1 cellular context compared by ENCODE assay signal in genomic region chr16:89507834-89508590, GRCh38.
A peak's percentile ranks its signal among the peaks of the same experiment; 100 is the strongest.
TF ChIP-seq lines count a peak whose summit lies in the region.

TSS of gene SPG7 (plus strand) at chr16:89508403. CDS start at chr16:89508418, 15 bp downstream.

TF ChIP-seq in HepG2, 621 proteins besides CTCF, POLR2A, EP300 and RAD21 (continued from another document and continues in another):
- TF ChIP-seq, protein P1, sequence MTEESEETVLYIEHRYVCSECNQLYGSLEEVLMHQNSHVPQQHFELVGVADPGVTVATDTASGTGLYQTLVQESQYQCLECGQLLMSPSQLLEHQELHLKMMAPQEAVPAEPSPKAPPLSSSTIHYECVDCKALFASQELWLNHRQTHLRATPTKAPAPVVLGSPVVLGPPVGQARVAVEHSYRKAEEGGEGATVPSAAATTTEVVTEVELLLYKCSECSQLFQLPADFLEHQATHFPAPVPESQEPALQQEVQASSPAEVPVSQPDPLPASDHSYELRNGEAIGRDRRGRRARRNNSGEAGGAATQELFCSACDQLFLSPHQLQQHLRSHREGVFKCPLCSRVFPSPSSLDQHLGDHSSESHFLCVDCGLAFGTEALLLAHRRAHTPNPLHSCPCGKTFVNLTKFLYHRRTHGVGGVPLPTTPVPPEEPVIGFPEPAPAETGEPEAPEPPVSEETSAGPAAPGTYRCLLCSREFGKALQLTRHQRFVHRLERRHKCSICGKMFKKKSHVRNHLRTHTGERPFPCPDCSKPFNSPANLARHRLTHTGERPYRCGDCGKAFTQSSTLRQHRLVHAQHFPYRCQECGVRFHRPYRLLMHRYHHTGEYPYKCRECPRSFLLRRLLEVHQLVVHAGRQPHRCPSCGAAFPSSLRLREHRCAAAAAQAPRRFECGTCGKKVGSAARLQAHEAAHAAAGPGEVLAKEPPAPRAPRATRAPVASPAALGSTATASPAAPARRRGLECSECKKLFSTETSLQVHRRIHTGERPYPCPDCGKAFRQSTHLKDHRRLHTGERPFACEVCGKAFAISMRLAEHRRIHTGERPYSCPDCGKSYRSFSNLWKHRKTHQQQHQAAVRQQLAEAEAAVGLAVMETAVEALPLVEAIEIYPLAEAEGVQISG (CRISPR knock-in tag; IDR thresholded peaks at IDR 0.05) = peak; percentile 80
- TF ChIP-seq SRY (CRISPR knock-in tag; IDR thresholded peaks at IDR 0.05) = peak; percentile 79
- peak; percentile 10 for TF ChIP-seq ZFP41 (CRISPR knock-in tag; IDR thresholded peaks at IDR 0.05; ENCODE audit: borderline replicate concordance)
- no peak; the same call in none of the 2 replicates for TF ChIP-seq SNAPC2 (CRISPR knock-in tag; IDR thresholded peaks at IDR 0.05)
- no peak; the same call in 1 of the 2 replicates for TF ChIP-seq REL (CRISPR knock-in tag; conservative IDR thresholded peaks at IDR 0.05)
- TF ChIP-seq, protein P2, sequence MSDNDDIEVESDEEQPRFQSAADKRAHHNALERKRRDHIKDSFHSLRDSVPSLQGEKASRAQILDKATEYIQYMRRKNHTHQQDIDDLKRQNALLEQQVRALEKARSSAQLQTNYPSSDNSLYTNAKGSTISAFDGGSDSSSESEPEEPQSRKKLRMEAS (IDR thresholded peaks at IDR 0.05) = peak; percentile 98
- peak; percentile 91 for TF ChIP-seq HOXA9 (CRISPR knock-in tag; IDR thresholded peaks at IDR 0.05; ENCODE audit: borderline replicate concordance)
- peak; percentile 53 for TF ChIP-seq ZNF280D (CRISPR knock-in tag; IDR thresholded peaks at IDR 0.05)
- TF ChIP-seq ZNF460 (CRISPR knock-in tag; IDR thresholded peaks at IDR 0.05; ENCODE audit: borderline replicate concordance) = no peak
- no peak for TF ChIP-seq ONECUT2 (CRISPR knock-in tag; IDR thresholded peaks at IDR 0.05)
- TF ChIP-seq, protein P3, sequence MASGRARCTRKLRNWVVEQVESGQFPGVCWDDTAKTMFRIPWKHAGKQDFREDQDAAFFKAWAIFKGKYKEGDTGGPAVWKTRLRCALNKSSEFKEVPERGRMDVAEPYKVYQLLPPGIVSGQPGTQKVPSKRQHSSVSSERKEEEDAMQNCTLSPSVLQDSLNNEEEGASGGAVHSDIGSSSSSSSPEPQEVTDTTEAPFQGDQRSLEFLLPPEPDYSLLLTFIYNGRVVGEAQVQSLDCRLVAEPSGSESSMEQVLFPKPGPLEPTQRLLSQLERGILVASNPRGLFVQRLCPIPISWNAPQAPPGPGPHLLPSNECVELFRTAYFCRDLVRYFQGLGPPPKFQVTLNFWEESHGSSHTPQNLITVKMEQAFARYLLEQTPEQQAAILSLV (CRISPR knock-in tag; IDR thresholded peaks at IDR 0.05; ENCODE audit: borderline replicate concordance) = peak; percentile 92
- TF ChIP-seq KDM4B (CRISPR knock-in tag; IDR thresholded peaks at IDR 0.05) = no peak
- TF ChIP-seq MAF1 (CRISPR knock-in tag; IDR thresholded peaks at IDR 0.05; ENCODE audit: borderline replicate concordance) = peak; percentile 79
- peak; percentile 77; the same call in 1 of the 2 replicates for TF ChIP-seq ZNF724P (CRISPR knock-in tag; IDR thresholded peaks at IDR 0.05; ENCODE audit: borderline replicate concordance)
- TF ChIP-seq, protein P4, sequence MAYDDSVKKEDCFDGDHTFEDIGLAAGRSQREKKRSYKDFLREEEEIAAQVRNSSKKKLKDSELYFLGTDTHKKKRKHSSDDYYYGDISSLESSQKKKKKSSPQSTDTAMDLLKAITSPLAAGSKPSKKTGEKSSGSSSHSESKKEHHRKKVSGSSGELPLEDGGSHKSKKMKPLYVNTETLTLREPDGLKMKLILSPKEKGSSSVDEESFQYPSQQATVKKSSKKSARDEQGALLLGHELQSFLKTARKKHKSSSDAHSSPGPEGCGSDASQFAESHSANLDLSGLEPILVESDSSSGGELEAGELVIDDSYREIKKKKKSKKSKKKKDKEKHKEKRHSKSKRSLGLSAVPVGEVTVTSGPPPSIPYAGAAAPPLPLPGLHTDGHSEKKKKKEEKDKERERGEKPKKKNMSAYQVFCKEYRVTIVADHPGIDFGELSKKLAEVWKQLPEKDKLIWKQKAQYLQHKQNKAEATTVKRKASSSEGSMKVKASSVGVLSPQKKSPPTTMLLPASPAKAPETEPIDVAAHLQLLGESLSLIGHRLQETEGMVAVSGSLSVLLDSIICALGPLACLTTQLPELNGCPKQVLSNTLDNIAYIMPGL (CRISPR knock-in tag; IDR thresholded peaks at IDR 0.05; ENCODE audit: borderline replicate concordance in 1 of 2, low read depth in 1 of 2) = peak; percentile 64 to 80; a peak in 2 of 4 replicates
- no peak for TF ChIP-seq FOXJ3 (CRISPR knock-in tag; IDR thresholded peaks at IDR 0.05; ENCODE audit: borderline replicate concordance)
- peak; percentile 7; the same call in 1 of the 2 replicates for TF ChIP-seq ZNF569 (CRISPR knock-in tag; IDR thresholded peaks at IDR 0.05; ENCODE audit: borderline replicate concordance)
- peak; percentile 89 for TF ChIP-seq PBX3 (CRISPR knock-in tag; IDR thresholded peaks at IDR 0.05; ENCODE audit: borderline replicate concordance)
- TF ChIP-seq ZNF337 (CRISPR knock-in tag; IDR thresholded peaks at IDR 0.05; ENCODE audit: borderline replicate concordance, low read depth) = peak; percentile 87; the same call in 1 of the 2 replicates
- no peak for TF ChIP-seq HNF4A (CRISPR knock-in tag; IDR thresholded peaks at IDR 0.05)
- TF ChIP-seq, protein P5, sequence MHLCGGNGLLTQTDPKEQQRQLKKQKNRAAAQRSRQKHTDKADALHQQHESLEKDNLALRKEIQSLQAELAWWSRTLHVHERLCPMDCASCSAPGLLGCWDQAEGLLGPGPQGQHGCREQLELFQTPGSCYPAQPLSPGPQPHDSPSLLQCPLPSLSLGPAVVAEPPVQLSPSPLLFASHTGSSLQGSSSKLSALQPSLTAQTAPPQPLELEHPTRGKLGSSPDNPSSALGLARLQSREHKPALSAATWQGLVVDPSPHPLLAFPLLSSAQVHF (CRISPR knock-in tag; IDR thresholded peaks at IDR 0.05) = no peak
- TF ChIP-seq ZNF383 (CRISPR knock-in tag; IDR thresholded peaks at IDR 0.05; ENCODE audit: borderline replicate concordance) = no peak
- peak; percentile 88; the same call in 1 of the 2 replicates for TF ChIP-seq NFATC3 (CRISPR knock-in tag; IDR thresholded peaks at IDR 0.05)
- peak; percentile 48; the same call in 1 of the 2 replicates for TF ChIP-seq EED (CRISPR knock-in tag; IDR thresholded peaks at IDR 0.05)
- peak; percentile 25; the same call in 1 of the 2 replicates for TF ChIP-seq HDAC1 (CRISPR knock-in tag; IDR thresholded peaks at IDR 0.05)
- TF ChIP-seq, protein P6, sequence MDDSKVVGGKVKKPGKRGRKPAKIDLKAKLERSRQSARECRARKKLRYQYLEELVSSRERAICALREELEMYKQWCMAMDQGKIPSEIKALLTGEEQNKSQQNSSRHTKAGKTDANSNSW (CRISPR knock-in tag; IDR thresholded peaks at IDR 0.05; ENCODE audit: borderline replicate concordance) = peak; percentile 74; the same call in 1 of the 2 replicates
- no peak for TF ChIP-seq ZNF660 (CRISPR knock-in tag; IDR thresholded peaks at IDR 0.05; ENCODE audit: borderline replicate concordance, low read depth)
- TF ChIP-seq SMAD1 (CRISPR knock-in tag; IDR thresholded peaks at IDR 0.05; ENCODE audit: borderline replicate concordance, low read depth) = no peak
- peak; percentile 21; the same call in 1 of the 2 replicates for TF ChIP-seq ZNF614 (CRISPR knock-in tag; IDR thresholded peaks at IDR 0.05; ENCODE audit: borderline replicate concordance)
- TF ChIP-seq PRMT3 (CRISPR knock-in tag; IDR thresholded peaks at IDR 0.05; ENCODE audit: borderline replicate concordance, low read depth) = no peak
- peak; percentile 84 for TF ChIP-seq SATB2 (CRISPR knock-in tag; IDR thresholded peaks at IDR 0.05)
- TF ChIP-seq ESRRA (CRISPR knock-in tag; IDR thresholded peaks at IDR 0.05; ENCODE audit: low read depth) = peak; percentile 73
- TF ChIP-seq ZNF678 (CRISPR knock-in tag; IDR thresholded peaks at IDR 0.05) = peak; percentile 32
- TF ChIP-seq ZNF468 (CRISPR knock-in tag; IDR thresholded peaks at IDR 0.05) = peak; percentile 71; the same call in 1 of the 2 replicates
- TF ChIP-seq CAMTA2 (CRISPR knock-in tag; IDR thresholded peaks at IDR 0.05; ENCODE audit: borderline replicate concordance) = peak; percentile 50
- peak; percentile 62; the same call in 1 of the 2 replicates for TF ChIP-seq SALL2 (CRISPR knock-in tag; IDR thresholded peaks at IDR 0.05)
- TF ChIP-seq ZBTB37 (CRISPR knock-in tag; IDR thresholded peaks at IDR 0.05) = no peak
- TF ChIP-seq FOXC1 (CRISPR knock-in tag; IDR thresholded peaks at IDR 0.05; ENCODE audit: borderline replicate concordance) = peak; percentile 78
- no peak for TF ChIP-seq ZNF597 (CRISPR knock-in tag; IDR thresholded peaks at IDR 0.05)
- TF ChIP-seq EEA1 (CRISPR knock-in tag; IDR thresholded peaks at IDR 0.05; ENCODE audit: borderline replicate concordance) = 0 out of 2 replicates have a peak, but pooled peaks have one; percentile 69
- no peak for TF ChIP-seq SP5 (CRISPR knock-in tag; IDR thresholded peaks at IDR 0.05; ENCODE audit: borderline replicate concordance, low read depth)
- TF ChIP-seq MEF2D (CRISPR knock-in tag; IDR thresholded peaks at IDR 0.05) = no peak
- peak; percentile 87 for TF ChIP-seq FOXO4 (CRISPR knock-in tag; conservative IDR thresholded peaks at IDR 0.05)
- TF ChIP-seq, protein P7, sequence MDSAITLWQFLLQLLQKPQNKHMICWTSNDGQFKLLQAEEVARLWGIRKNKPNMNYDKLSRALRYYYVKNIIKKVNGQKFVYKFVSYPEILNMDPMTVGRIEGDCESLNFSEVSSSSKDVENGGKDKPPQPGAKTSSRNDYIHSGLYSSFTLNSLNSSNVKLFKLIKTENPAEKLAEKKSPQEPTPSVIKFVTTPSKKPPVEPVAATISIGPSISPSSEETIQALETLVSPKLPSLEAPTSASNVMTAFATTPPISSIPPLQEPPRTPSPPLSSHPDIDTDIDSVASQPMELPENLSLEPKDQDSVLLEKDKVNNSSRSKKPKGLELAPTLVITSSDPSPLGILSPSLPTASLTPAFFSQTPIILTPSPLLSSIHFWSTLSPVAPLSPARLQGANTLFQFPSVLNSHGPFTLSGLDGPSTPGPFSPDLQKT (CRISPR knock-in tag; IDR thresholded peaks at IDR 0.05; ENCODE audit: borderline replicate concordance) = 0 out of 2 replicates have a peak, but pooled peaks have one; percentile 78
- peak; percentile 27; the same call in 1 of the 2 replicates for TF ChIP-seq ZNF543 (CRISPR knock-in tag; IDR thresholded peaks at IDR 0.05)
